3 cellular contexts compared by ENCODE assay signal in the genomic region with DNA sequence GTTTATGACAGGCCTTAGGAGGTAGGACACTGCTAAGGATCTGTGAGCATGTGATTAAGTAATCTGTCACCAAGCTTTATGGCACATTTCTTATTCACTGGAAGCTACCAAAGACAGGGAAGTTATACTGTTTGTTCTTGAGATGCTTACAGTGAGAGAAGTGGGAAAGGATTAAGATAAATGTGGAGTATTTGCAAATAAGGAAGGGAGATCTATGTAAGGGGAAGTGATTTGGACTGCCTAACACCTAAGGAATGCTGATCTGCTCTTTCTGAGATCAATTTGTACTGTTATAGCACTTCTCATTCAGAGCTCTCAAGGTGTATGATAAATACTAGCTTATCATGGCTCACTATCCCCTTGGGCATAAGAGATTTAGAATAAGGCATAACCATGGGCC.
"Had no signal": no experiment of that assay in that cellular context is flagged by ENCODE, and none has a peak within 500 bp of the region (broad histone marks: within the 10 kb centered on the region; RNA-seq: fewer than 3 reads in every experiment).

No MANE protein-coding gene starts in this region.

- DNase-seq: GDM1, GF-D8 had no signal

- ATAC-seq: GM12878 had no signal

- H3K4me3 ChIP-seq: GM12878 had no signal
